Comparison of ENCODE assay signal across 10 cellular contexts in the genomic region with DNA sequence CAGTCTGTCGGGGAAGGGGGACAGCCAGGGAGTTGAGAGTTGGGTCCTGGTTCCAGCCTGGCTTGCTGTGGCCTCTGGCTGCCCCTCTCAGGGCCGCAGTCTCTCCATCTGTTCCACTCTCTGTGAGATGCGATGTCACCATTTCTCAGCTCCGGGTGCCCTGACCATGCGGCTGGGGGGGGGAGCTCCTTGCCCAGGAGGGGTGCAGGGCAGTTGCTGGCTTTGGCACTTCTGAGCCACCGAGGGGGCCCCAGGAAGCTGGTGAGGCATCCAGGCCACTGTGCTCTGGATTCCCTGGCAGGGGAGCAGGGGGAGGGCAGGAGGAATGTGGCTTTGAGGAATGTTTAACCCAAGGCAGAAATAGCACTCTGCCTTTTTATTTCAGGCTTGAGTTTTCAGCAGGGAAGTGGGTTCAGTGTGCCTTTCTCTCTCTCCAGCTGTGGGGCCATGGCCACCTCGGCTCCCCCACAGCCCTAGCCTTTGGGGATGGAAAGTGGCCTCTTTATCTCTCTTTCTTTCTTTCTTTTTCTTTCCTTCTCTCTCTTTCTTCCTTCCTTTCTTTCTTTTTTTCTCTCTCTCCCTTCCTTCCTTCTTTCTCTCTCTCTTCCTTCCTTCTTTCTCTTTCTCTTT. TPM values are rescaled to one million over a fixed set of nuclear protein-coding genes. Genes with fewer than 3 reads are reported as not detected.
A peak's percentile ranks its signal among the peaks of the same experiment; 100 is the strongest.
DNase-seq lines count a peak whose midpoint lies in the region; ATAC-seq and TF ChIP-seq lines count a peak whose summit lies in the region.
"Had no signal": no experiment of that assay in that cellular context is flagged by ENCODE, and none has a peak within 500 bp of the region (broad histone marks: within the 10 kb centered on the region; RNA-seq: fewer than 3 reads in every experiment).

No MANE protein-coding gene starts in this region.

- H3K27me3 ChIP-seq in RWPE2 (ENCODE audit: insufficient read depth, poor library complexity, severe bottlenecking) (no peaks in the 10 kb centered on the region), fibroblast of lung (ENCODE audit: control insufficient read depth, insufficient read depth, low read length) (no peaks in the 10 kb centered on the region), ovary (no peaks in the 10 kb centered on the region)

- H3K4me2 ChIP-seq in fibroblast of lung (ENCODE audit: extremely low read depth, insufficient read depth, low read length): peak overlapping the region; percentile 82

- WGBS in ovary, 3 donors: 18 to 25% (median 21%) methylated on average over 7 of the region's 7 CpGs

- peak; percentile 72 for DNase-seq in Caki2 (ENCODE audit: low read depth)
- DNase-seq in RWPE2 (ENCODE audit: low spot score): peak; percentile 37
- peak; percentile 64 to 81 for DNase-seq in fibroblast of lung (ENCODE audit: low read depth in 2 of 2)
- peak in 1 of 5 donors; percentile 54 for DNase-seq in ovary
- DNase-seq in GM20000 (ENCODE audit: low spot score): no peak
- DNase-seq: activated naive CD4-positive, alpha-beta T cell treated with Interleukin-2 at 50 U/mL for 16 hours had no signal

- H3K27ac ChIP-seq in RWPE2 (ENCODE audit: poor library complexity, severe bottlenecking): peak overlapping the region; percentile 21
- peak overlapping the region; percentile 62 for H3K27ac ChIP-seq in fibroblast of lung (ENCODE audit: insufficient read depth, low read length)
- H3K27ac ChIP-seq in ovary: peak overlapping the region; percentile 57 to 64
- H3K27ac ChIP-seq: neutrophil had no signal

- H2AFZ ChIP-seq in fibroblast of lung (ENCODE audit: low read length): no peak overlapping the region

- ATAC-seq in RWPE2 (ENCODE audit: low read depth) (peak; percentile 37), HG03520 (IDR thresholded peaks at IDR 0.05; ENCODE audit: unreplicated experiment) (no peak), HG03378 (IDR thresholded peaks at IDR 0.05; ENCODE audit: unreplicated experiment) (no peak), HG02759 (IDR thresholded peaks at IDR 0.05; ENCODE audit: unreplicated experiment) (no peak)

- 0 out of 2 replicates have a peak, but pooled peaks cover 3% of the 10 kb centered on the region for H3K36me3 ChIP-seq in RWPE2 (ENCODE audit: low read depth)
- H3K36me3 ChIP-seq in fibroblast of lung (ENCODE audit: control insufficient read depth, insufficient read depth, low read length): no peaks in the 10 kb centered on the region
- H3K36me3 ChIP-seq in ovary: no peaks in the 10 kb centered on the region
- H3K36me3 ChIP-seq: neutrophil had no signal

- no peak for TF ChIP-seq POLR2A in ovary (IDR thresholded peaks at IDR 0.05)

- intact Hi-C loops in ovary (cut with DNase I): no loop called here

- H3K9ac ChIP-seq in fibroblast of lung (ENCODE audit: insufficient read depth, low read length): no peak overlapping the region

- no peak for TF ChIP-seq EP300 in ovary (IDR thresholded peaks at IDR 0.05)

- H3K79me2 ChIP-seq in fibroblast of lung (ENCODE audit: control insufficient read depth, insufficient read depth, low read length): peaks cover 67% of the 10 kb centered on the region

- H3K9me3 ChIP-seq in RWPE2 (ENCODE audit: severe bottlenecking) (no peaks in the 10 kb centered on the region), fibroblast of lung (ENCODE audit: control insufficient read depth, insufficient read depth, low read depth, low read length) (no peaks in the 10 kb centered on the region), ovary (no peaks in the 10 kb centered on the region)
- H3K9me3 ChIP-seq: neutrophil had no signal

- TF ChIP-seq CTCF in RWPE2 (IDR thresholded peaks at IDR 0.05; ENCODE audit: poor library complexity, severe bottlenecking) (no peak), fibroblast of lung (conservative IDR thresholded peaks at IDR 0.05 in 1 of 2, IDR thresholded peaks at IDR 0.05 in 1 of 2; ENCODE audit: low read depth in 1 of 2, low read length in 2 of 2) (no peak), ovary (IDR thresholded peaks at IDR 0.05) (no peak), GM20000 (IDR thresholded peaks at IDR 0.05; ENCODE audit: extremely low read depth, missing control alignments) (no peak)

- no peaks in the 10 kb centered on the region for H4K20me1 ChIP-seq in fibroblast of lung (ENCODE audit: control insufficient read depth, extremely low read depth, insufficient read depth, low read length)

- H3K4me3 ChIP-seq in RWPE2 (ENCODE audit: severe bottlenecking) (no peak overlapping the region), fibroblast of lung (replicated peaks in 1 of 4; ENCODE audit: control extremely low read depth in 1 of 4, insufficient read depth in 1 of 4, low read depth in 3 of 4, low read length in 4 of 4) (peak overlapping the region in 1 of 4 experiments; percentile 8), ovary (no peak overlapping the region)

- in situ Hi-C loops in Caki2 (cut with HindIII; ENCODE audit: low pct_unique_long_range_greater_than_20kb, low sequenced_read_pairs): no loop called here

- H3K4me1 ChIP-seq in RWPE2 (ENCODE audit: insufficient read depth, poor library complexity, severe bottlenecking) (peaks cover 5% of the 10 kb centered on the region), fibroblast of lung (ENCODE audit: control insufficient read depth, extremely low read depth, insufficient read depth, low read length) (peaks cover 34% of the 10 kb centered on the region), ovary (ENCODE audit: insufficient read depth) (peaks cover 27% of the 10 kb centered on the region)

RNA-seq across cellular contexts. Expression of gene NCS1, which starts 11.0 kb away (rescaled TPM):
- 45.7 and 69.6 TPM in 2 replicates for total RNA-seq in Caki2 (2014; rRNA removed; shearing (Covaris generic); ENCODE audit: low replicate concordance)
- total RNA-seq in fibroblast of lung (37.5 and 52.0 TPM in 2 replicates), ovary (10 to 100 TPM in 6 of 7 donors, 1 to 10 TPM in 1; 3.6 to 46.7 (median 29.5) TPM)
- polyA plus RNA-seq in fibroblast of lung (44.9 and 89.4 TPM in 2 replicates), ovary (10 to 100 TPM in 1 of 2 donors, 1 to 10 TPM in 1; 8.1 to 15.5 TPM)
- polyA plus RNA-seq in fibroblast of lung (2012): 37.5 and 69.5 TPM in 2 replicates
- polyA minus RNA-seq in fibroblast of lung (ENCODE audit: low replicate concordance): 57.6 and 107 TPM in 2 replicates
